In genomic region chr14:58151701-58152568, GRCh38 we compare ENCODE assay signal across 8 cellular contexts. TPM values are rescaled to one million over a fixed set of nuclear protein-coding genes. Genes with fewer than 3 reads are reported as not detected.
DNase-seq lines count a peak whose midpoint lies in the region; TF ChIP-seq lines count a peak whose summit lies in the region.

TSS of gene ARMH4 (minus strand) at chr14:58152213. CDS start at chr14:58139358, 12,855 bp downstream.

- DNase-seq in DMS53 treated with DMSO at 0.1 percent for 48 hours (lab: John Stamatoyannopoulos, UW; ENCODE audit: unreplicated experiment) (peak; percentile 28), GM23248 (peak; percentile 91), LHCN-M2 (ENCODE audit: low read depth) (peak; percentile 63), RPMI7951 (ENCODE audit: low read depth) (peak; percentile 81), activated gamma-delta T cell (lab: John Stamatoyannopoulos, UW) (peak; percentile 49), foreskin fibroblast (peak; percentile 65 to 89), stomach (peak; percentile 86)

- TF ChIP-seq CTCF in foreskin fibroblast (IDR thresholded peaks at IDR 0.05; ENCODE audit: low read depth, low read length) (no peak), neural cell (IDR thresholded peaks at IDR 0.05; ENCODE audit: poor library complexity, severe bottlenecking) (peak; percentile 45), stomach (IDR thresholded peaks at IDR 0.05) (peak in 2 of 7 experiments; percentile 22 to 23)

- TF ChIP-seq POLR2A in stomach (IDR thresholded peaks at IDR 0.05) = no peak

- H3K4me2 ChIP-seq in GM23248 (ENCODE audit: unreplicated experiment) (peak within 1 kb of the TSS; percentile 87), neural cell (ENCODE audit: low read length) (peak within 1 kb of the TSS; percentile 79)

- H3F3A ChIP-seq in GM23248 (ENCODE audit: insufficient read depth) (no peaks in the 10 kb centered on the region), neural cell (ENCODE audit: insufficient read depth, low read length, poor library complexity, severe bottlenecking) (peaks cover 4% of the 10 kb centered on the region)

- no peaks in the 10 kb centered on the region for H3K79me2 ChIP-seq in GM23248 (ENCODE audit: insufficient read depth)
- peaks cover 36% of the 10 kb centered on the region for H3K79me2 ChIP-seq in neural cell (replicated peaks; ENCODE audit: insufficient read depth, low read length)

- TF ChIP-seq RAD21 in neural cell (conservative IDR thresholded peaks at IDR 0.05) = peak; percentile 31

- H3K9me3 ChIP-seq in GM23248 (ENCODE audit: low read depth) (no peaks in the 10 kb centered on the region), neural cell (ENCODE audit: low read length) (no peaks in the 10 kb centered on the region), stomach (no peaks in the 10 kb centered on the region)

- TF ChIP-seq EP300 in neural cell (conservative IDR thresholded peaks at IDR 0.05; ENCODE audit: poor library complexity, severe bottlenecking) (peak; percentile 44), stomach (IDR thresholded peaks at IDR 0.05) (no peak)

- H3K4me3 ChIP-seq in GM23248 = peak within 1 kb of the TSS; percentile 85
- peak within 1 kb of the TSS; percentile 63 to 80 for H3K4me3 ChIP-seq in foreskin fibroblast (ENCODE audit: low read depth in 1 of 2, low read length in 2 of 2)
- peak within 1 kb of the TSS; percentile 76 for H3K4me3 ChIP-seq in neural cell (ENCODE audit: low read length)
- peak within 1 kb of the TSS; percentile 81 to 96 (median 86) for H3K4me3 ChIP-seq in stomach

- no peak within 1 kb of the TSS for H3K27ac ChIP-seq in GM23248
- peak within 1 kb of the TSS; percentile 65 for H3K27ac ChIP-seq in neural cell (ENCODE audit: low read length)
- peak within 1 kb of the TSS; percentile 39 to 78 (median 63) for H3K27ac ChIP-seq in stomach

- H3K9me2 ChIP-seq in GM23248 (ENCODE audit: insufficient read depth) (no peaks in the 10 kb centered on the region), neural cell (ENCODE audit: insufficient read depth, low read length) (no peaks in the 10 kb centered on the region)

- WGBS in GM23248 (ENCODE audit: low coverage in 1 of 2, low lambda C conversion rate in 2 of 2, missing lambda C conversion rate in 2 of 2), 2 experiments = 0 to 1% methylated on average over 47 to 88 of the region's 94 CpGs
- WGBS in stomach, 5 donors = 0 to 1% (median 1%) methylated on average over 17 to 94 of the region's 94 CpGs

- H2AFZ ChIP-seq in GM23248 (peak within 1 kb of the TSS; percentile 94), neural cell (ENCODE audit: low read depth, low read length) (peak within 1 kb of the TSS; percentile 46)

- intact Hi-C loops in stomach (cut with DNase I; ENCODE audit: low total_unique reads) = no loop called here

- in situ Hi-C loops in GM23248 (cut with MboI) = no loop called here

- H3K9ac ChIP-seq in GM23248 (peak within 1 kb of the TSS; percentile 68), neural cell (ENCODE audit: low read length) (peak within 1 kb of the TSS; percentile 87)

- 0 out of 2 replicates have a peak, but pooled peaks cover 5% of the 10 kb centered on the region for H3K4me1 ChIP-seq in GM23248 (ENCODE audit: insufficient read depth)
- H3K4me1 ChIP-seq in stomach = peaks cover 11 to 21% (median 20%) of the 10 kb centered on the region in 4 donors

- no peaks in the 10 kb centered on the region for H3K36me3 ChIP-seq in GM23248 (ENCODE audit: low read depth)
- no peaks in the 10 kb centered on the region for H3K36me3 ChIP-seq in neural cell (ENCODE audit: insufficient read depth, low read length)
- no peaks in the 10 kb centered on the region for H3K36me3 ChIP-seq in stomach

- peaks cover 6% of the 10 kb centered on the region; the same call in 1 of the 2 replicates for H3K27me3 ChIP-seq in GM23248 (replicated peaks; ENCODE audit: insufficient read depth)
- no peaks in the 10 kb centered on the region for H3K27me3 ChIP-seq in neural cell (ENCODE audit: insufficient read depth, low read depth, low read length)
- peaks cover 0 to 20% (median 12%) of the 10 kb centered on the region in 3 donors for H3K27me3 ChIP-seq in stomach

- no peaks in the 10 kb centered on the region for H4K20me1 ChIP-seq in GM23248 (ENCODE audit: insufficient read depth)
- H4K20me1 ChIP-seq in neural cell (ENCODE audit: insufficient read depth) = no peaks in the 10 kb centered on the region

TF ChIP-seq in neural cell, 6 proteins besides CTCF, POLR2A, EP300 and RAD21:
- TF ChIP-seq POLR2AphosphoS5 (IDR thresholded peaks at IDR 0.05) (peak; percentile 76), TAF1 (IDR thresholded peaks at IDR 0.05; ENCODE audit: low read depth) (peak; percentile 51), MXI1 (conservative IDR thresholded peaks at IDR 0.05; ENCODE audit: poor library complexity, severe bottlenecking) (peak; percentile 72), SMC3 (conservative IDR thresholded peaks at IDR 0.05; ENCODE audit: poor library complexity) (peak; percentile 34), REST (IDR thresholded peaks at IDR 0.05; ENCODE audit: borderline replicate concordance) (peak; percentile 65), EZH2 (IDR thresholded peaks at IDR 0.05; ENCODE audit: borderline replicate concordance, insufficient read depth, low read length, poor library complexity, severe bottlenecking) (no peak)

RNA-seq across cellular contexts. Expression of gene ARMH4, which starts in this region (rescaled TPM):
- 2.9 and 3.3 TPM in 2 replicates for total RNA-seq in GM23248 (2014; rRNA removed; shearing (Covaris generic))
- polyA plus RNA-seq in GM23248 (2016; fragmentation: Nextera tagmentation; extraction: Ambion mirVana) = 6.5 and 8.7 TPM in 2 replicates
- 1.0 and 1.1 TPM in 2 replicates for total RNA-seq in LHCN-M2 (2014; rRNA removed)
- polyA plus RNA-seq in LHCN-M2 (2012) = 2.8 TPM
- total RNA-seq in RPMI7951 (2014; rRNA removed; shearing (Covaris generic)) = 1.3 and 1.8 TPM in 2 replicates
- polyA plus RNA-seq in neural cell = 14.1 and 14.3 TPM in 2 replicates
- polyA minus RNA-seq in neural cell = 81.3 and 103 TPM in 2 replicates
- 10 to 100 TPM in 1 of 5 donors, 1 to 10 TPM in 3, not detected in 1; 1.9 to 14.3 (median 3.9) TPM for total RNA-seq in stomach
- polyA plus RNA-seq in stomach = under 1 TPM; 0.40 to 0.76 (median 0.50) TPM

Comparison
In these comparisons a context has a peak if more than half of its experiments do, and no peak if none do; other contexts are left out.
1. DNase-seq: peak in every context shown above with its lines; median percentile 91 in GM23248; 86 in stomach; 81 in RPMI7951; 77 in foreskin fibroblast; 63 in LHCN-M2; 49 in activated gamma-delta T cell; 28 in DMS53 treated with DMSO at 0.1 percent for 48 hours.